Comparison of ENCODE assay signal across 10 cellular contexts in the genomic region with DNA sequence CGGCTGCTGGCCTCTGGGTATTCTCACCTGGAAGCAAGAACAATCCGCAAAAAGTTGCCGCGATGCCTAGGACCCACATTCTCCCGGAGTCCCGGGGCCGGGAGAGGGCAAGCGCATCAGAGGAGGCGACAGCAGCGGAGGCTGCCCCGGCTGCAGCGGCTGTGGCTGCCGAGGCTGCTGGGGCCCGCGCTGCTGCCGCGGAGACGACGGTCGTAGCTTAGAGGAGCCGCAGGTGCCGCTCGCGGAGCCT. TPM values are rescaled to one million over a fixed set of nuclear protein-coding genes. Genes with fewer than 3 reads are reported as not detected.
DNase-seq lines count a peak whose midpoint lies in the region; ATAC-seq, FAIRE-seq and TF ChIP-seq lines count a peak whose summit lies in the region.
"Had no signal": no experiment of that assay in that cellular context is flagged by ENCODE, and none has a peak within 500 bp of the region (broad histone marks: within the 10 kb centered on the region; RNA-seq: fewer than 3 reads in every experiment).

No MANE protein-coding gene starts in this region.

- no peak for TF ChIP-seq CTCF in A549 (IDR thresholded peaks at IDR 0.05)
- no peak for TF ChIP-seq CTCF in IMR-90 (conservative IDR thresholded peaks at IDR 0.05; ENCODE audit: low read depth, low read length)
- no peak for TF ChIP-seq CTCF in CD4-positive, alpha-beta T cell (IDR thresholded peaks at IDR 0.05)

- TF ChIP-seq POLR2A in A549 (IDR thresholded peaks at IDR 0.05; ENCODE audit: low read length) (no peak), IMR-90 (IDR thresholded peaks at IDR 0.05; ENCODE audit: low read depth, low read length) (no peak), erythroblast (IDR thresholded peaks at IDR 0.05; ENCODE audit: low read length) (no peak)

- H3K79me2 ChIP-seq in mesendoderm (ENCODE audit: control insufficient read depth, insufficient read depth, low read length): no peaks in the 10 kb centered on the region

- peaks cover 12% of the 10 kb centered on the region for H3K9me1 ChIP-seq in IMR-90 (ENCODE audit: insufficient read depth, low read length)

- H4K91ac ChIP-seq in IMR-90 (ENCODE audit: insufficient read depth, low read depth, low read length): no peak overlapping the region; the same call in 1 of the 2 replicates

- H2AK5ac ChIP-seq in IMR-90 (ENCODE audit: low read depth, low read length) (no peak overlapping the region), mesendoderm (ENCODE audit: low read length) (no peak overlapping the region)

- no peak overlapping the region for H3K4me3 Mint-ChIP-seq in CD4-positive, alpha-beta T cell
- H3K4me3 Mint-ChIP-seq: effector memory CD8-positive, alpha-beta T cell; T-helper 1 cell treated with Interleukin-12 subunit alpha and Interleukin-12 subunit beta and Interleukin-4 antibody, amounts not matched to agents 30 μg/mL and 1 μg/mL, for 36 hours had no signal

- H3K27ac ChIP-seq in A549: peak overlapping the region; percentile 63 to 86
- H3K27ac ChIP-seq in IMR-90 (ENCODE audit: insufficient read depth, low read length): no peak overlapping the region; the same call in 1 of the 2 replicates
- no peak overlapping the region for H3K27ac ChIP-seq in duodenal mucosa (ENCODE audit: low read depth, low read length)
- no peak overlapping the region for H3K27ac ChIP-seq in mesendoderm (ENCODE audit: low read depth, low read length)
- H3K27ac ChIP-seq in CD4-positive, alpha-beta T cell (ENCODE audit: low read depth, low read length): no peak overlapping the region

- H3K18ac ChIP-seq in IMR-90 (ENCODE audit: low read depth, low read length) (no peak overlapping the region), mesendoderm (ENCODE audit: low read length) (peak overlapping the region; percentile 3)

- H4K5ac ChIP-seq in IMR-90 (ENCODE audit: low read depth, low read length): no peak overlapping the region
- H4K5ac ChIP-seq in mesendoderm (ENCODE audit: low read length): no peak overlapping the region

- H3K4me1 ChIP-seq in A549 (peaks cover 13% of the 10 kb centered on the region), IMR-90 (ENCODE audit: control insufficient read depth, insufficient read depth, low read length) (peaks cover 9% of the 10 kb centered on the region), duodenal mucosa (ENCODE audit: control insufficient read depth in 1 of 2, insufficient read depth in 2 of 2, low read length in 2 of 2) (peaks cover 0 to 9% of the 10 kb centered on the region in 2 donors), mesendoderm (ENCODE audit: control insufficient read depth, low read depth, low read length) (peaks cover 11% of the 10 kb centered on the region)

- CTCF ChIA-PET in A549 (lab: Yijun Ruan, JAX): interaction anchor here (0.6 to 2.4 kb wide), 6 partner anchors 10 to 1174 kb away, joined by 3 to 8 read pairs (median 4); no protein-coding TSS in a partner anchor
- CTCF ChIA-PET in IMR-90 (lab: Yijun Ruan, JAX): no interaction called here
- CTCF ChIA-PET in CD4-positive, alpha-beta T cell (lab: Charles Lee): no interaction called here

- peaks cover 6% of the 10 kb centered on the region for H4K20me1 ChIP-seq in IMR-90 (ENCODE audit: insufficient read depth, low read length)

- in situ Hi-C loops in IMR-90 (cut with MboI; ENCODE audit: low sequenced_read_pairs): loop anchor here (25.0 kb wide), 2 partner anchors 893 to 1168 kb away; partner anchors contain the start of gene NCKAP5

- no peaks in the 10 kb centered on the region for H3K36me3 Mint-ChIP-seq in CD4-positive, alpha-beta T cell (ENCODE audit: low read depth)

- H3K9me3 Mint-ChIP-seq in CD4-positive, alpha-beta T cell: no peaks in the 10 kb centered on the region
- H3K9me3 Mint-ChIP-seq: T-helper 1 cell treated with Interleukin-12 subunit alpha and Interleukin-12 subunit beta and Interleukin-4 antibody, amounts not matched to agents 30 μg/mL and 1 μg/mL, for 36 hours had no signal

- H2BK120ac ChIP-seq in IMR-90 (ENCODE audit: low read depth, low read length): 0 out of 2 replicates have a peak overlapping the region, but pooled peaks have one; percentile 5
- no peak overlapping the region for H2BK120ac ChIP-seq in mesendoderm (ENCODE audit: low read depth, low read length)

- dilution Hi-C loops in IMR-90 (cut with HindIII; ENCODE audit: low sequenced_read_pairs, unreplicated experiment): no loop called here

- H4K8ac ChIP-seq in IMR-90 (ENCODE audit: low read depth in 2 of 2, low read length in 2 of 2) (no peak overlapping the region), mesendoderm (ENCODE audit: low read depth, low read length) (no peak overlapping the region)

- H2BK5ac ChIP-seq in IMR-90 (ENCODE audit: low read depth, low read length, poor library complexity, severe bottlenecking) (no peak overlapping the region), mesendoderm (ENCODE audit: low read length) (no peak overlapping the region)

- BruUV-seq in IMR-90 (replicated peaks; lab: Mats Ljungman, UMichigan): no TSS peak

- H3K9me3 ChIP-seq in A549 (no peaks in the 10 kb centered on the region), IMR-90 (ENCODE audit: control insufficient read depth, insufficient read depth, low read length) (no peaks in the 10 kb centered on the region), duodenal mucosa (ENCODE audit: control insufficient read depth in 1 of 2, low read length in 2 of 2) (no peaks in the 10 kb centered on the region)
- H3K9me3 ChIP-seq in CD4-positive, alpha-beta T cell (ENCODE audit: control insufficient read depth, low read length): no peaks in the 10 kb centered on the region

- peaks cover 68% of the 10 kb centered on the region for H3K27me3 Mint-ChIP-seq in CD4-positive, alpha-beta T cell

- no peak overlapping the region for H3K27ac Mint-ChIP-seq in CD4-positive, alpha-beta T cell
- H3K27ac Mint-ChIP-seq: effector memory CD8-positive, alpha-beta T cell; T-helper 1 cell treated with Interleukin-12 subunit alpha and Interleukin-12 subunit beta and Interleukin-4 antibody, amounts not matched to agents 30 μg/mL and 1 μg/mL, for 36 hours had no signal

- peak overlapping the region; percentile 47 for H3K9ac ChIP-seq in IMR-90 (ENCODE audit: low read depth, low read length)
- no peak overlapping the region for H3K9ac ChIP-seq in duodenal mucosa (ENCODE audit: low read depth in 1 of 2, low read length in 2 of 2)
- H3K9ac ChIP-seq in mesendoderm (ENCODE audit: low read length): peak overlapping the region; percentile 65

- ATAC-seq in A549 (peak; percentile 58 to 73; a peak in 5 of 6 replicates), IMR-90 (ENCODE audit: low read depth) (peak; percentile 8; the same call in 1 of the 2 replicates), HG03521 (IDR thresholded peaks at IDR 0.05; ENCODE audit: unreplicated experiment) (no peak)
- ATAC-seq in CD4-positive, alpha-beta T cell (ENCODE audit: poor library complexity): no peak
- ATAC-seq: effector memory CD8-positive, alpha-beta T cell had no signal

- peak overlapping the region; percentile 99 for H3K4me2 ChIP-seq in A549
- peak overlapping the region; percentile 91 for H3K4me2 ChIP-seq in IMR-90 (ENCODE audit: low read depth, low read length)
- H3K4me2 ChIP-seq in mesendoderm (ENCODE audit: low read length): peak overlapping the region; percentile 90

- no peaks in the 10 kb centered on the region for H3K27me3 ChIP-seq in IMR-90 (ENCODE audit: control insufficient read depth, insufficient read depth, low read length)
- H3K27me3 ChIP-seq in duodenal mucosa (ENCODE audit: control insufficient read depth in 1 of 2, insufficient read depth in 2 of 2, low read length in 2 of 2): peaks cover 26 to 33% of the 10 kb centered on the region in 2 donors
- no peaks in the 10 kb centered on the region for H3K27me3 ChIP-seq in mesendoderm (ENCODE audit: insufficient read depth, low read length, poor library complexity)
- H3K27me3 ChIP-seq in CD4-positive, alpha-beta T cell (ENCODE audit: control insufficient read depth, insufficient read depth, low read length): peaks cover 49% of the 10 kb centered on the region

- H3K4me3 ChIP-seq in A549 (peak overlapping the region; percentile 60), IMR-90 (ENCODE audit: insufficient read depth, low read depth, low read length) (peak overlapping the region; percentile 69), duodenal mucosa (ENCODE audit: low read depth in 1 of 2, low read length in 2 of 2) (peak overlapping the region; percentile 46 to 61), mesendoderm (ENCODE audit: low read length) (peak overlapping the region; percentile 40)

- H3K4ac ChIP-seq in IMR-90 (ENCODE audit: low read depth, low read length) (peak overlapping the region; percentile 86), mesendoderm (ENCODE audit: low read depth, low read length) (no peak overlapping the region)

- no peak for TF ChIP-seq RAD21 in A549 (conservative IDR thresholded peaks at IDR 0.05 in 1 of 2, IDR thresholded peaks at IDR 0.05 in 1 of 2)
- no peak for TF ChIP-seq RAD21 in IMR-90 (IDR thresholded peaks at IDR 0.05; ENCODE audit: low read length)

- peak overlapping the region; percentile 68 for H3K14ac ChIP-seq in IMR-90 (replicated peaks; ENCODE audit: low read depth, low read length)

- no peak overlapping the region for H2BK20ac ChIP-seq in IMR-90 (ENCODE audit: low read depth, low read length)

- DNase-seq in A549 (ENCODE audit: low read depth in 1 of 2, low spot score in 1 of 2): peak; percentile 9 to 23
- DNase-seq in IMR-90: no peak
- no peak for DNase-seq in mesendoderm
- no peak for DNase-seq in CD4-positive, alpha-beta T cell
- no peak for DNase-seq in cerebellar nuclear complex (lab: John Stamatoyannopoulos, UW)
- no peak for DNase-seq in erythroblast (lab: John Stamatoyannopoulos, UW)
- DNase-seq: effector memory CD8-positive, alpha-beta T cell had no signal

- no peak overlapping the region for H2BK15ac ChIP-seq in IMR-90 (ENCODE audit: low read depth, low read length)
- no peak overlapping the region for H2BK15ac ChIP-seq in mesendoderm (replicated peaks; ENCODE audit: low read depth)

- H3K56ac ChIP-seq in IMR-90 (ENCODE audit: extremely low read depth, insufficient read depth, low read length): peak overlapping the region; percentile 35; the same call in 1 of the 2 replicates
- H3K56ac ChIP-seq in mesendoderm (ENCODE audit: low read length): peak overlapping the region; percentile 84

- H3K79me1 ChIP-seq in IMR-90 (ENCODE audit: low read depth in 1 of 2, low read length in 2 of 2) (peaks cover 20 to 45% of the 10 kb centered on the region in 2 experiments), mesendoderm (ENCODE audit: low read length) (no peaks in the 10 kb centered on the region)

- TF ChIP-seq EP300 in A549 (IDR thresholded peaks at IDR 0.05): no peak

- no peaks in the 10 kb centered on the region for H3K4me1 Mint-ChIP-seq in CD4-positive, alpha-beta T cell (ENCODE audit: low read depth)

- H3K23ac ChIP-seq in IMR-90 (ENCODE audit: low read depth, low read length): peak overlapping the region; percentile 51; the same call in 1 of the 2 replicates
- no peak overlapping the region for H3K23ac ChIP-seq in mesendoderm (ENCODE audit: low read length)

- POLR2A ChIA-PET in A549 (lab: Yijun Ruan, JAX): interaction anchor here (0.7 to 1.0 kb wide), 2 partner anchors 439 to 1174 kb away, joined by 3 to 4 read pairs; no protein-coding TSS in a partner anchor
- POLR2A ChIA-PET in IMR-90 (lab: Charles Lee; ENCODE audit: unreplicated experiment): no interaction called here
- POLR2A ChIA-PET in CD4-positive, alpha-beta T cell (lab: Charles Lee): no interaction called here

- intact Hi-C loops in IMR-90 (cut with micrococcal nuclease): loop anchor here (5.0 to 10.0 kb wide), 2 partner anchors 122 to 1175 kb away; no protein-coding TSS in a partner anchor
- intact Hi-C loops in CD4-positive, alpha-beta T cell (cut with DNase I, micrococcal nuclease): no loop called here

- FAIRE-seq in A549 (lab: Jason Lieb, UNC): no peak

- H2AK9ac ChIP-seq in IMR-90 (replicated peaks; ENCODE audit: low read depth, low read length, poor library complexity): peak overlapping the region; percentile 18

- peak overlapping the region; percentile 85 for H2AFZ ChIP-seq in IMR-90 (replicated peaks; ENCODE audit: low read length, poor library complexity)

- H3K36me3 ChIP-seq in IMR-90 (ENCODE audit: control insufficient read depth, insufficient read depth, low read length) (no peaks in the 10 kb centered on the region; the same call in 1 of the 2 replicates), duodenal mucosa (ENCODE audit: control insufficient read depth in 1 of 2, insufficient read depth in 2 of 2, low read length in 2 of 2) (no peaks in the 10 kb centered on the region), mesendoderm (ENCODE audit: control insufficient read depth, insufficient read depth, low read length) (no peaks in the 10 kb centered on the region)

- 3% methylated on average over 6 of the region's 24 CpGs for WGBS in A549 (ENCODE audit: missing lambda C conversion rate)
- whole genome bisulfite sequencing in IMR-90 (ENCODE audit: extremely low coverage in 2 of 2, insufficient read length in 1 of 2), 2 experiments: 0% methylated on average over 13 of the region's 24 CpGs; no CpG with 5 or more reads in 1 of the 2 experiments
- WGBS in mesendoderm (ENCODE audit: extremely low coverage, insufficient coverage, low lambda C conversion rate): no CpG with 5 or more reads among the region's 24 CpGs

RNA-seq across cellular contexts. Expression of gene LYPD1, which starts 0.2 kb away (rescaled TPM):
- polyA plus RNA-seq in A549 (2011; rRNA removed) (3.6 TPM in 2 replicates), A549 (2017; fragmentation: RNase III; extraction: RNeasy Plus Mini Kit Qiagen cat#74134 plus additional on column Dnase treatment) (12.0 to 13.7 TPM (median 13.7 TPM) in 3 replicates), IMR-90 (2012; rRNA removed) (66.1 and 66.2 TPM in 2 replicates)
- 6.6 and 8.2 TPM in 2 replicates for polyA plus RNA-seq in A549 (2012; cell fraction: cytosol; rRNA removed)
- 5.6 and 5.8 TPM in 2 replicates for polyA plus RNA-seq in A549 (2012; cell fraction: nucleus; rRNA removed)
- polyA minus RNA-seq in A549 (2011; rRNA and poly(A)+ RNA removed): 3.5 and 5.6 TPM in 2 replicates
- total RNA-seq in IMR-90 (2012; rRNA removed): 79.7 and 87.6 TPM in 2 replicates
- 63.3 and 78.3 TPM in 2 replicates for polyA plus RNA-seq in IMR-90 (2012; cell fraction: cytosol; rRNA removed)
- 22.6 and 25.5 TPM in 2 replicates for polyA plus RNA-seq in IMR-90 (2012; cell fraction: nucleus; rRNA removed; ENCODE audit: low replicate concordance)
- polyA plus RNA-seq in mesendoderm (2013, experiment 1 of 2): 19.4 TPM
- 20.3 TPM for polyA plus RNA-seq in mesendoderm (2013, experiment 2 of 2)
- not detected for total RNA-seq in CD4-positive, alpha-beta T cell

Comparison
In these comparisons a context has a peak if more than half of its experiments do, and no peak if none do; other contexts are left out.
1. ATAC-seq: peak in A549 (2 of 2) and IMR-90 (single experiment); none in CD4-positive, alpha-beta T cell (single experiment) and HG03521 (single experiment).
2. DNase-seq: peak in A549 (2 of 2); none in IMR-90 (single experiment), mesendoderm (single experiment), CD4-positive, alpha-beta T cell (0 of 10), cerebellar nuclear complex (0 of 2) and erythroblast (0 of 2).
3. H3K27ac ChIP-seq: peak in A549 (2 of 2); none in IMR-90 (single experiment), duodenal mucosa (single experiment), mesendoderm (single experiment) and CD4-positive, alpha-beta T cell (single experiment).
4. H3K9ac ChIP-seq: peak in IMR-90 (single experiment) and mesendoderm (single experiment); none in duodenal mucosa (0 of 2).
5. RNA of gene LYPD1, which starts 0.2 kb away (total RNA-seq): 79.7 to 87.6 TPM in IMR-90; not detected in CD4-positive, alpha-beta T cell; every median in the first group is over 10 times any median in the second.
6. Peak in every context shown above with its lines, with median percentiles within 50 percentile points of each other: H3K4me2 ChIP-seq and H3K4me3 ChIP-seq.